In genomic region chr10:75505293-75505692, GRCh38 we compare ENCODE assay signal across 21 cellular contexts.
DNase-seq lines count a peak whose midpoint lies in the region; ATAC-seq and TF ChIP-seq lines count a peak whose summit lies in the region.
"Had no signal": no experiment of that assay in that cellular context is flagged by ENCODE, and none has a peak within 500 bp of the region (broad histone marks: within the 10 kb centered on the region; RNA-seq: fewer than 3 reads in every experiment).

No MANE protein-coding gene starts in this region.

- no peak for ATAC-seq in SK-N-SH treated with all-trans-retinoic acid at 6 μM for 48 hours
- no peak for ATAC-seq in HG03457 (IDR thresholded peaks at IDR 0.05; ENCODE audit: unreplicated experiment)
- ATAC-seq: A549; CD8-positive, alpha-beta T cell; GM23338; HCT116 had no signal

- CTCF ChIA-PET in HEK293 (lab: Yijun Ruan, JAX): interaction anchor here (0.5 kb wide), 1 partner anchor 1426 kb away, joined by 3 read pairs; no protein-coding TSS in a partner anchor

- peaks cover 30% of the 10 kb centered on the region for H3K4me1 ChIP-seq in BLaER1
- H3K4me1 ChIP-seq in HEK293 (ENCODE audit: control insufficient read depth, insufficient read depth, low read length): peaks cover 17% of the 10 kb centered on the region
- peaks cover 1% of the 10 kb centered on the region for H3K4me1 ChIP-seq in mesenchymal stem cell (ENCODE audit: control insufficient read depth, insufficient read depth, low read depth, low read length)

- H3K36me3 ChIP-seq in BLaER1 (no peaks in the 10 kb centered on the region), HEK293 (ENCODE audit: control insufficient read depth in 2 of 2, insufficient read depth in 1 of 2, low read length in 2 of 2) (no peaks in the 10 kb centered on the region), mesenchymal stem cell (ENCODE audit: control insufficient read depth in 1 of 2, insufficient read depth in 2 of 2, low read depth in 1 of 2, low read length in 2 of 2) (no peaks in the 10 kb centered on the region)
- H3K36me3 ChIP-seq: BE2C had no signal

- POLR2A ChIA-PET in HEK293 (lab: Yijun Ruan, JAX): interaction anchor here (0.6 kb wide), 1 partner anchor 103 kb away, joined by 3 read pairs; the partner anchor contains the start of gene ZNF503

- no peak overlapping the region for H2BK5ac ChIP-seq in mesenchymal stem cell (ENCODE audit: low read depth, low read length, poor library complexity, severe bottlenecking)

- H4K8ac ChIP-seq in mesenchymal stem cell (ENCODE audit: low read length): peak overlapping the region; percentile 9

- no peak overlapping the region for H2AK5ac ChIP-seq in mesenchymal stem cell (ENCODE audit: low read length, severe bottlenecking)

- no peak overlapping the region for H2AFZ ChIP-seq in mesenchymal stem cell (ENCODE audit: low read depth, low read length)
- H2AFZ ChIP-seq: GM23338 had no signal

- no peak for DNase-seq in mesenchymal stem cell
- no peak for DNase-seq in HK-2 (ENCODE audit: unreplicated experiment)
- DNase-seq: 8988T; ACHN; AML-193; BE2C; Caco-2; CD4-positive, CD25-positive, alpha-beta regulatory T cell; CD8-positive, alpha-beta T cell; DMS153; DND-41; H9; HFFc6 had no signal

- H3K27ac ChIP-seq in BLaER1 (no peak overlapping the region), HEK293 (ENCODE audit: extremely low read depth, low read depth, low read length) (no peak overlapping the region), mesenchymal stem cell (ENCODE audit: low read length, poor library complexity, severe bottlenecking) (no peak overlapping the region)
- H3K27ac ChIP-seq: A549, C4-2B had no signal

- peak overlapping the region in 1 of 2 experiments; percentile 11 for H3K18ac ChIP-seq in mesenchymal stem cell (ENCODE audit: low read depth in 1 of 2, low read length in 2 of 2)

- H3K4me2 ChIP-seq in BLaER1: peak overlapping the region; percentile 77
- no peak overlapping the region for H3K4me2 ChIP-seq in mesenchymal stem cell (ENCODE audit: low read length, poor library complexity, severe bottlenecking)
- H3K4me2 ChIP-seq: A549, GM23338 had no signal

- H4K91ac ChIP-seq in mesenchymal stem cell (ENCODE audit: low read length): no peak overlapping the region

- H3K27me3 ChIP-seq in BLaER1 (no peaks in the 10 kb centered on the region), mesenchymal stem cell (ENCODE audit: control insufficient read depth in 1 of 2, insufficient read depth in 1 of 2, low read length in 2 of 2) (peaks cover 0 to 19% of the 10 kb centered on the region in 2 experiments)
- H3K27me3 ChIP-seq: BE2C had no signal

- H4K20me1 ChIP-seq in BLaER1: no peaks in the 10 kb centered on the region

- TF ChIP-seq CTCF in HEK293 (tag by site-specific recombination; IDR thresholded peaks at IDR 0.05): no peak

- 0 out of 2 replicates have a peak, but pooled peaks cover 5% of the 10 kb centered on the region for H3K9me3 ChIP-seq in BLaER1
- no peaks in the 10 kb centered on the region for H3K9me3 ChIP-seq in HEK293 (ENCODE audit: control insufficient read depth, insufficient read depth, low read depth, low read length)
- no peaks in the 10 kb centered on the region for H3K9me3 ChIP-seq in mesenchymal stem cell (ENCODE audit: control insufficient read depth, low read length)
- H3K9me3 ChIP-seq: A549, BE2C, Caco-2 had no signal

- H3K9ac ChIP-seq in BLaER1 (no peak overlapping the region), mesenchymal stem cell (ENCODE audit: low read length) (no peak overlapping the region)

- H3K14ac ChIP-seq in mesenchymal stem cell (ENCODE audit: low read length in 2 of 2): no peak overlapping the region

- H3K79me1 ChIP-seq in mesenchymal stem cell (replicated peaks; ENCODE audit: low read length, poor library complexity, severe bottlenecking): no peaks in the 10 kb centered on the region

- H3K4me3 ChIP-seq in BLaER1 (no peak overlapping the region), HEK293 (ENCODE audit: low read depth, low read length) (no peak overlapping the region), mesenchymal stem cell (ENCODE audit: insufficient read depth in 1 of 2, low read depth in 1 of 2, low read length in 2 of 2) (no peak overlapping the region)
- H3K4me3 ChIP-seq: A549, GM23338 had no signal

- H3K4ac ChIP-seq in mesenchymal stem cell (ENCODE audit: low read depth in 1 of 2, low read length in 2 of 2): peak overlapping the region in 1 of 2 experiments; percentile 59

- no peak overlapping the region for H2BK120ac ChIP-seq in mesenchymal stem cell (ENCODE audit: low read depth, low read length)

- H2BK12ac ChIP-seq in mesenchymal stem cell (ENCODE audit: low read length in 2 of 2): peak overlapping the region in 1 of 2 experiments; percentile 54

- H3K23ac ChIP-seq in mesenchymal stem cell (ENCODE audit: low read length in 2 of 2): no peak overlapping the region

- 75% methylated on average over 1 of the region's 1 CpG for WGBS in mesenchymal stem cell

- no peak overlapping the region for H2BK15ac ChIP-seq in mesenchymal stem cell (ENCODE audit: low read depth, poor library complexity, severe bottlenecking)

TF ChIP-seq in HEK293, 187 proteins besides CTCF, POLR2A, EP300 and RAD21:
- TF ChIP-seq ZBTB1 (tag by site-specific recombination; IDR thresholded peaks at IDR 0.05) (no peak), FEZF1 (tag by site-specific recombination; IDR thresholded peaks at IDR 0.05) (peak; percentile 33; the same call in 1 of the 2 replicates)
TF ChIP-seq in HEK293: peak in this region for 1.

TF ChIP-seq in SK-N-SH treated with all-trans-retinoic acid at 6 μM for 48 hours, 23 proteins besides CTCF, POLR2A, EP300 and RAD21:
- no peak for TF ChIP-seq TOX (CRISPR knock-in tag; IDR thresholded peaks at IDR 0.05; ENCODE audit: borderline replicate concordance)
- no peak for TF ChIP-seq ZNF8 (CRISPR knock-in tag; IDR thresholded peaks at IDR 0.05)
- TF ChIP-seq CSDC2 (CRISPR knock-in tag; IDR thresholded peaks at IDR 0.05): no peak
- TF ChIP-seq TCF4 (CRISPR knock-in tag; IDR thresholded peaks at IDR 0.05; ENCODE audit: borderline replicate concordance): no peak
- no peak for TF ChIP-seq OSR1 (CRISPR knock-in tag; IDR thresholded peaks at IDR 0.05)
- no peak for TF ChIP-seq POU6F1 (CRISPR knock-in tag; IDR thresholded peaks at IDR 0.05; ENCODE audit: borderline replicate concordance, low read depth)
- no peak for TF ChIP-seq ESRRG (CRISPR knock-in tag; IDR thresholded peaks at IDR 0.05)
- TF ChIP-seq, protein P1, sequence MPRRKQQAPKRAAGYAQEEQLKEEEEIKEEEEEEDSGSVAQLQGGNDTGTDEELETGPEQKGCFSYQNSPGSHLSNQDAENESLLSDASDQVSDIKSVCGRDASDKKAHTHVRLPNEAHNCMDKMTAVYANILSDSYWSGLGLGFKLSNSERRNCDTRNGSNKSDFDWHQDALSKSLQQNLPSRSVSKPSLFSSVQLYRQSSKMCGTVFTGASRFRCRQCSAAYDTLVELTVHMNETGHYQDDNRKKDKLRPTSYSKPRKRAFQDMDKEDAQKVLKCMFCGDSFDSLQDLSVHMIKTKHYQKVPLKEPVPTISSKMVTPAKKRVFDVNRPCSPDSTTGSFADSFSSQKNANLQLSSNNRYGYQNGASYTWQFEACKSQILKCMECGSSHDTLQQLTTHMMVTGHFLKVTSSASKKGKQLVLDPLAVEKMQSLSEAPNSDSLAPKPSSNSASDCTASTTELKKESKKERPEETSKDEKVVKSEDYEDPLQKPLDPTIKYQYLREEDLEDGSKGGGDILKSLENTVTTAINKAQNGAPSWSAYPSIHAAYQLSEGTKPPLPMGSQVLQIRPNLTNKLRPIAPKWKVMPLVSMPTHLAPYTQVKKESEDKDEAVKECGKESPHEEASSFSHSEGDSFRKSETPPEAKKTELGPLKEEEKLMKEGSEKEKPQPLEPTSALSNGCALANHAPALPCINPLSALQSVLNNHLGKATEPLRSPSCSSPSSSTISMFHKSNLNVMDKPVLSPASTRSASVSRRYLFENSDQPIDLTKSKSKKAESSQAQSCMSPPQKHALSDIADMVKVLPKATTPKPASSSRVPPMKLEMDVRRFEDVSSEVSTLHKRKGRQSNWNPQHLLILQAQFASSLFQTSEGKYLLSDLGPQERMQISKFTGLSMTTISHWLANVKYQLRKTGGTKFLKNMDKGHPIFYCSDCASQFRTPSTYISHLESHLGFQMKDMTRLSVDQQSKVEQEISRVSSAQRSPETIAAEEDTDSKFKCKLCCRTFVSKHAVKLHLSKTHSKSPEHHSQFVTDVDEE (CRISPR knock-in tag; IDR thresholded peaks at IDR 0.05): no peak
- no peak for TF ChIP-seq ZNF70 (CRISPR knock-in tag; IDR thresholded peaks at IDR 0.05)
- no peak for TF ChIP-seq ZNF565 (CRISPR knock-in tag; conservative IDR thresholded peaks at IDR 0.05; ENCODE audit: low read depth)
- TF ChIP-seq ISL1 (CRISPR knock-in tag; IDR thresholded peaks at IDR 0.05): no peak
- TF ChIP-seq SNAI2 (CRISPR knock-in tag; IDR thresholded peaks at IDR 0.05): no peak
